Comparison of ENCODE assay signal across 8 cellular contexts in genomic region chr11:74398244-74399159, GRCh38. TPM values are rescaled to one million over a fixed set of nuclear protein-coding genes. Genes with fewer than 3 reads are reported as not detected.
A peak's percentile ranks its signal among the peaks of the same experiment; 100 is the strongest.
DNase-seq lines count a peak whose midpoint lies in the region; ATAC-seq and TF ChIP-seq lines count a peak whose summit lies in the region.

Gene PGM2L1, minus strand, starts transcription at chr11:74398433. Its CDS starts 272 bp downstream, at chr11:74398161.

- peak within 1 kb of the TSS; percentile 75 for H3K27ac ChIP-seq in naive thymus-derived CD4-positive, alpha-beta T cell (ENCODE audit: low read depth, low read length)

- no peaks in the 10 kb centered on the region for H3K27me3 Mint-ChIP-seq in activated T-helper 17 cell treated with anti-CD3 and anti-CD28 coated beads, Interleukin-2, amount 50 U/mL, for 72 hours
- no peaks in the 10 kb centered on the region for H3K27me3 Mint-ChIP-seq in naive thymus-derived CD4-positive, alpha-beta T cell
- no peaks in the 10 kb centered on the region for H3K27me3 Mint-ChIP-seq in stimulated activated memory B cell treated with anti-CD40 and anti-IgM and Interleukin-4, amounts not matched to agents 10 μg/mL and 1 μg/mL and 100 μg/mL, for 72 hours

- CTCF ChIA-PET in naive thymus-derived CD4-positive, alpha-beta T cell (lab: Charles Lee), result interaction anchor here (0.7 to 1.1 kb wide), 7 partner anchors 9 to 802 kb away, joined by 3 to 8 read pairs (median 3); partner anchors contain the start of gene LIPT2

- TF ChIP-seq CTCF in fibroblast of mammary gland (conservative IDR thresholded peaks at IDR 0.05; ENCODE audit: control insufficient read depth, insufficient read depth, low read depth, low read length), result no peak

- peaks cover 0 to 10% of the 10 kb centered on the region in 2 donors for H3K4me1 ChIP-seq in naive thymus-derived CD4-positive, alpha-beta T cell (ENCODE audit: control insufficient read depth in 2 of 2, insufficient read depth in 2 of 2, low read length in 2 of 2)

- peak within 1 kb of the TSS; percentile 93 for H3K4me3 Mint-ChIP-seq in activated T-helper 17 cell treated with anti-CD3 and anti-CD28 coated beads, Interleukin-2, amount 50 U/mL, for 72 hours
- peak within 1 kb of the TSS; percentile 95 to 100 (median 99) for H3K4me3 Mint-ChIP-seq in naive thymus-derived CD4-positive, alpha-beta T cell
- peak within 1 kb of the TSS; percentile 97 for H3K4me3 Mint-ChIP-seq in stimulated activated memory B cell treated with anti-CD40 and anti-IgM and Interleukin-4, amounts not matched to agents 10 μg/mL and 1 μg/mL and 100 μg/mL, for 72 hours

- no peaks in the 10 kb centered on the region for H3K9me3 ChIP-seq in naive thymus-derived CD4-positive, alpha-beta T cell (ENCODE audit: control insufficient read depth in 2 of 3, low read length in 3 of 3)

- DNase-seq in EH (ENCODE audit: low read depth), result peak; percentile 95
- peak; percentile 62 for DNase-seq in GOT3 (lab: John Stamatoyannopoulos, UW)
- DNase-seq in LHCN-M2 (ENCODE audit: low read depth), result peak; percentile 94
- peak; percentile 93 for DNase-seq in RPMI7951 (ENCODE audit: low read depth)
- peak; percentile 90 for DNase-seq in fibroblast of mammary gland (ENCODE audit: low read depth)
- peak; percentile 86 to 97 (median 95) for DNase-seq in naive thymus-derived CD4-positive, alpha-beta T cell

- H3K4me3 ChIP-seq in fibroblast of mammary gland (ENCODE audit: control insufficient read depth, low read depth, low read length), result peak within 1 kb of the TSS; percentile 89
- H3K4me3 ChIP-seq in naive thymus-derived CD4-positive, alpha-beta T cell (ENCODE audit: low read length), result peak within 1 kb of the TSS; percentile 64

- POLR2A ChIA-PET in naive thymus-derived CD4-positive, alpha-beta T cell (lab: Charles Lee), result interaction anchor here (0.9 to 2.3 kb wide), 6 partner anchors 9 to 429 kb away, joined by 3 to 20 read pairs (median 4); partner anchors contain the start of gene LIPT2

- peaks cover 24% of the 10 kb centered on the region for H3K4me1 Mint-ChIP-seq in activated T-helper 17 cell treated with anti-CD3 and anti-CD28 coated beads, Interleukin-2, amount 50 U/mL, for 72 hours
- H3K4me1 Mint-ChIP-seq in naive thymus-derived CD4-positive, alpha-beta T cell, result peaks cover 18 to 39% (median 28%) of the 10 kb centered on the region in 7 donors
- peaks cover 13% of the 10 kb centered on the region for H3K4me1 Mint-ChIP-seq in stimulated activated memory B cell treated with anti-CD40 and anti-IgM and Interleukin-4, amounts not matched to agents 10 μg/mL and 1 μg/mL and 100 μg/mL, for 72 hours

- intact Hi-C loops in naive thymus-derived CD4-positive, alpha-beta T cell (cut with micrococcal nuclease), result loop anchor here (1.0 to 10.0 kb wide), 16 partner anchors 10 to 1984 kb away; partner anchors contain the start of genes C2CD3 (in 2 of the 2), LIPT2 (in 2 of the 2), POLD3 (in 2 of the 2) and PPME1 (in 2 of the 2)

- H3K36me3 ChIP-seq in naive thymus-derived CD4-positive, alpha-beta T cell (ENCODE audit: control insufficient read depth in 2 of 3, insufficient read depth in 3 of 3, low read length in 3 of 3), result peaks cover 0 to 5% (median 0%) of the 10 kb centered on the region in 3 experiments

- ATAC-seq in activated T-helper 17 cell treated with anti-CD3 and anti-CD28 coated beads, Interleukin-2, amount 50 U/mL, for 72 hours (replicated peaks), result peak; percentile 93
- ATAC-seq in naive thymus-derived CD4-positive, alpha-beta T cell, result peak; percentile 94
- peak; percentile 96 for ATAC-seq in stimulated activated memory B cell treated with anti-CD40 and anti-IgM and Interleukin-4, amounts not matched to agents 10 μg/mL and 1 μg/mL and 100 μg/mL, for 72 hours

- no peaks in the 10 kb centered on the region for H3K36me3 Mint-ChIP-seq in activated T-helper 17 cell treated with anti-CD3 and anti-CD28 coated beads, Interleukin-2, amount 50 U/mL, for 72 hours (ENCODE audit: low read depth)
- H3K36me3 Mint-ChIP-seq in naive thymus-derived CD4-positive, alpha-beta T cell, result no peaks in the 10 kb centered on the region
- H3K36me3 Mint-ChIP-seq in stimulated activated memory B cell treated with anti-CD40 and anti-IgM and Interleukin-4, amounts not matched to agents 10 μg/mL and 1 μg/mL and 100 μg/mL, for 72 hours, result no peaks in the 10 kb centered on the region

- no peaks in the 10 kb centered on the region for H3K27me3 ChIP-seq in naive thymus-derived CD4-positive, alpha-beta T cell (ENCODE audit: control insufficient read depth in 2 of 2, insufficient read depth in 2 of 2, low read length in 2 of 2)

- no peaks in the 10 kb centered on the region for H3K9me3 Mint-ChIP-seq in activated T-helper 17 cell treated with anti-CD3 and anti-CD28 coated beads, Interleukin-2, amount 50 U/mL, for 72 hours
- no peaks in the 10 kb centered on the region for H3K9me3 Mint-ChIP-seq in naive thymus-derived CD4-positive, alpha-beta T cell
- no peaks in the 10 kb centered on the region for H3K9me3 Mint-ChIP-seq in stimulated activated memory B cell treated with anti-CD40 and anti-IgM and Interleukin-4, amounts not matched to agents 10 μg/mL and 1 μg/mL and 100 μg/mL, for 72 hours

- peak within 1 kb of the TSS; percentile 95 for H3K27ac Mint-ChIP-seq in activated T-helper 17 cell treated with anti-CD3 and anti-CD28 coated beads, Interleukin-2, amount 50 U/mL, for 72 hours
- peak within 1 kb of the TSS; percentile 93 to 99 (median 98) for H3K27ac Mint-ChIP-seq in naive thymus-derived CD4-positive, alpha-beta T cell
- peak within 1 kb of the TSS; percentile 88 for H3K27ac Mint-ChIP-seq in stimulated activated memory B cell treated with anti-CD40 and anti-IgM and Interleukin-4, amounts not matched to agents 10 μg/mL and 1 μg/mL and 100 μg/mL, for 72 hours

RNA-seq across cellular contexts. Expression of gene PGM2L1, which starts in this region (rescaled TPM):
- 22.6 and 27.0 TPM in 2 replicates for total RNA-seq in LHCN-M2 (2014; rRNA removed)
- 6.6 TPM for polyA plus RNA-seq in LHCN-M2 (2012)
- 5.8 and 5.9 TPM in 2 replicates for total RNA-seq in RPMI7951 (2014; rRNA removed; shearing (Covaris generic))
- 1 to 10 TPM; 5.1 to 7.9 TPM for total RNA-seq in activated T-helper 17 cell treated with anti-CD3 and anti-CD28 coated beads, Interleukin-2, amount 50 U/mL, for 72 hours
- total RNA-seq in naive thymus-derived CD4-positive, alpha-beta T cell, result 10 to 100 TPM in 2 of 5 experiments, 1 to 10 TPM in 3; 6.5 to 17.7 (median 9.9) TPM
- polyA plus RNA-seq in naive thymus-derived CD4-positive, alpha-beta T cell, result 1 to 10 TPM; 4.2 to 5.9 TPM

Comparison
In these comparisons a context has a peak if more than half of its experiments do, and no peak if none do; other contexts are left out.
1. Peak in every context shown above with its lines: DNase-seq, ATAC-seq, H3K4me3 ChIP-seq and H3K27ac ChIP-seq.